15 cellular contexts compared by ENCODE assay signal in the genomic region with DNA sequence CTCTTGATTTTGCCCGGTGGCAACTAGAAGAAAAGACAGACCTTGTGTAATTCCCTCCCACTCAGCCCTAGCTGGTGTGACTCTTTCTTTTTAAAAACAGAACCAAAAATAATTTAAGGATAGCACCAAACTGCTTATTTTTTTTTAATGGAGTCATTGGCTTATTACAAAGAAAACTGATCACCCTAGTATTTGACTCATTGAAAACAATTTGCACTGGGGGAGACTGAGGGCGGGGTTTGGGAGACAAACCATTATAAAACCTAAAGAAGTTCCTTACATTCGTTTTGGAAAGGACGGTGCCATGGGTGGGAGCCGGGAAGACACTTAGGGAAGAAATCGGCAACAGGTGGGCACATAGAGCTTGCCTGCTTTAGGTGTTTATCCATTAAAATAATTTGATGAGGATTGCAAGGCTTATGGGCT. TPM values are rescaled to one million over a fixed set of nuclear protein-coding genes. Genes with fewer than 3 reads are reported as not detected.
A peak's percentile ranks its signal among the peaks of the same experiment; 100 is the strongest.
DNase-seq lines count a peak whose midpoint lies in the region; ATAC-seq and TF ChIP-seq lines count a peak whose summit lies in the region.
"Had no signal": no experiment of that assay in that cellular context is flagged by ENCODE, and none has a peak within 500 bp of the region (broad histone marks: within the 10 kb centered on the region; RNA-seq: fewer than 3 reads in every experiment).

No MANE protein-coding gene starts in this region.

- no peak overlapping the region for H2BK15ac ChIP-seq in IMR-90 (ENCODE audit: low read depth, low read length)

- WGBS in IMR-90 (ENCODE audit: extremely low coverage in 2 of 2, insufficient read length in 1 of 2), 2 experiments: no CpG with 5 or more reads among the region's 6 CpGs

- H3K9me3 Mint-ChIP-seq in activated T-cell treated with anti-CD3 and anti-CD28 coated beads, Interleukin-2, amount 50 U/mL, for 24 hours: peaks cover 3% of the 10 kb centered on the region
- peaks cover 5% of the 10 kb centered on the region for H3K9me3 Mint-ChIP-seq in activated T-cell treated with anti-CD3 and anti-CD28 coated beads, Interleukin-2, amount 50 U/mL, for 4 hours
- H3K9me3 Mint-ChIP-seq in effector memory CD8-positive, alpha-beta T cell: peaks cover 2 to 8% of the 10 kb centered on the region in 2 donors
- no peaks in the 10 kb centered on the region for H3K9me3 Mint-ChIP-seq in osteocyte (ENCODE audit: unreplicated experiment)

- H3K56ac ChIP-seq in IMR-90 (ENCODE audit: extremely low read depth, insufficient read depth, low read length): no peak overlapping the region

- no peak overlapping the region for H2BK20ac ChIP-seq in IMR-90 (ENCODE audit: low read depth, low read length)

- H3K27me3 ChIP-seq in IMR-90 (ENCODE audit: control insufficient read depth, insufficient read depth, low read length): peaks cover 98% of the 10 kb centered on the region

- H2AFZ ChIP-seq in IMR-90 (replicated peaks; ENCODE audit: low read length, poor library complexity): no peak overlapping the region

- no peak overlapping the region for H3K23ac ChIP-seq in IMR-90 (ENCODE audit: low read depth, low read length)

- no peak overlapping the region for H3K27ac ChIP-seq in IMR-90 (ENCODE audit: insufficient read depth, low read length)

- H4K5ac ChIP-seq in IMR-90 (ENCODE audit: low read depth, low read length): no peak overlapping the region

- intact Hi-C loops in IMR-90 (cut with micrococcal nuclease): no loop called here

- no peak overlapping the region for H4K8ac ChIP-seq in IMR-90 (ENCODE audit: low read depth in 2 of 2, low read length in 2 of 2)

- TF ChIP-seq RAD21 in IMR-90 (IDR thresholded peaks at IDR 0.05; ENCODE audit: low read length): no peak

- no peak overlapping the region for H3K9ac ChIP-seq in IMR-90 (ENCODE audit: low read depth, low read length)

- no peak overlapping the region for H3K4me3 ChIP-seq in IMR-90 (ENCODE audit: insufficient read depth, low read depth, low read length)

- H3K4me3 Mint-ChIP-seq in activated T-cell treated with anti-CD3 and anti-CD28 coated beads, Interleukin-2, amount 50 U/mL, for 24 hours: peak overlapping the region; percentile 31
- no peak overlapping the region for H3K4me3 Mint-ChIP-seq in activated T-cell treated with anti-CD3 and anti-CD28 coated beads, Interleukin-2, amount 50 U/mL, for 4 hours
- peak overlapping the region; percentile 65 to 71 for H3K4me3 Mint-ChIP-seq in effector memory CD8-positive, alpha-beta T cell
- H3K4me3 Mint-ChIP-seq in osteocyte (ENCODE audit: unreplicated experiment): peak overlapping the region; percentile 65

- peaks cover 32% of the 10 kb centered on the region for H3K4me1 Mint-ChIP-seq in activated T-cell treated with anti-CD3 and anti-CD28 coated beads, Interleukin-2, amount 50 U/mL, for 24 hours (ENCODE audit: low read depth)
- peaks cover 38% of the 10 kb centered on the region for H3K4me1 Mint-ChIP-seq in activated T-cell treated with anti-CD3 and anti-CD28 coated beads, Interleukin-2, amount 50 U/mL, for 4 hours (ENCODE audit: low read depth)
- H3K4me1 Mint-ChIP-seq in effector memory CD8-positive, alpha-beta T cell (ENCODE audit: low read depth in 2 of 2): peaks cover 9 to 13% of the 10 kb centered on the region in 2 donors
- peaks cover 37% of the 10 kb centered on the region for H3K4me1 Mint-ChIP-seq in osteocyte (ENCODE audit: unreplicated experiment)

- H3K18ac ChIP-seq in IMR-90 (ENCODE audit: low read depth, low read length): no peak overlapping the region

- no peaks in the 10 kb centered on the region for H3K79me1 ChIP-seq in IMR-90 (ENCODE audit: low read depth in 1 of 2, low read length in 2 of 2)

- dilution Hi-C loops in IMR-90 (cut with HindIII; ENCODE audit: low sequenced_read_pairs, unreplicated experiment): no loop called here

- CTCF ChIA-PET in IMR-90 (lab: Yijun Ruan, JAX): no interaction called here

- H2AK9ac ChIP-seq in IMR-90 (replicated peaks; ENCODE audit: low read depth, low read length, poor library complexity): no peak overlapping the region

- no peak for TF ChIP-seq CTCF in IMR-90 (conservative IDR thresholded peaks at IDR 0.05; ENCODE audit: low read depth, low read length)
- TF ChIP-seq CTCF in osteocyte (IDR thresholded peaks at IDR 0.05): no peak

- no peak overlapping the region for H2AK5ac ChIP-seq in IMR-90 (ENCODE audit: low read depth, low read length)

- peaks cover 21% of the 10 kb centered on the region for H3K9me3 ChIP-seq in IMR-90 (ENCODE audit: control insufficient read depth, insufficient read depth, low read length)

- ATAC-seq in activated T-cell treated with anti-CD3 and anti-CD28 coated beads, Interleukin-2, amount 50 U/mL, for 4 hours: no peak
- ATAC-seq in IMR-90 (ENCODE audit: low read depth): no peak
- no peak for ATAC-seq in effector memory CD8-positive, alpha-beta T cell (replicated peaks)
- no peak for ATAC-seq in GM21447 (IDR thresholded peaks at IDR 0.05; ENCODE audit: unreplicated experiment)
- ATAC-seq: left lobe of liver had no signal

- no peak overlapping the region for H2BK120ac ChIP-seq in IMR-90 (ENCODE audit: low read depth, low read length)

- in situ Hi-C loops in IMR-90 (cut with MboI; ENCODE audit: low sequenced_read_pairs): no loop called here

- no peak overlapping the region for H3K4ac ChIP-seq in IMR-90 (ENCODE audit: low read depth, low read length)

- H3K4me2 ChIP-seq in IMR-90 (ENCODE audit: low read depth, low read length): peak overlapping the region; percentile 23; the same call in 1 of the 2 replicates

- no peaks in the 10 kb centered on the region; the same call in 1 of the 2 replicates for H3K4me1 ChIP-seq in IMR-90 (ENCODE audit: control insufficient read depth, insufficient read depth, low read length)

- no peaks in the 10 kb centered on the region for H3K9me1 ChIP-seq in IMR-90 (ENCODE audit: insufficient read depth, low read length)

- no peak overlapping the region for H3K27ac Mint-ChIP-seq in activated T-cell treated with anti-CD3 and anti-CD28 coated beads, Interleukin-2, amount 50 U/mL, for 24 hours
- no peak overlapping the region for H3K27ac Mint-ChIP-seq in effector memory CD8-positive, alpha-beta T cell
- peak overlapping the region; percentile 24 for H3K27ac Mint-ChIP-seq in osteocyte (ENCODE audit: unreplicated experiment)

- no peak overlapping the region for H3K14ac ChIP-seq in IMR-90 (replicated peaks; ENCODE audit: low read depth, low read length)

- BruUV-seq in IMR-90 (replicated peaks; lab: Mats Ljungman, UMichigan): no TSS peak

- no peak overlapping the region for H2BK5ac ChIP-seq in IMR-90 (ENCODE audit: low read depth, low read length, poor library complexity, severe bottlenecking)

- no peaks in the 10 kb centered on the region for H4K20me1 ChIP-seq in IMR-90 (ENCODE audit: insufficient read depth, low read length)

- no peak for DNase-seq in activated T-cell treated with anti-CD3 and anti-CD28 coated beads, Interleukin-2, amount 50 U/mL, for 24 hours
- no peak for DNase-seq in activated T-cell treated with anti-CD3 and anti-CD28 coated beads, Interleukin-2, amount 50 U/mL, for 4 hours
- DNase-seq in IMR-90 (no peak), osteocyte (ENCODE audit: extremely low spot score, unreplicated experiment) (no peak), SHP77 treated with DMSO at 0.1 percent for 48 hours (lab: John Stamatoyannopoulos, UW) (no peak), mesenteric fat pad (ENCODE audit: low spot score) (no peak)
- no peak for DNase-seq in effector memory CD8-positive, alpha-beta T cell
- DNase-seq: activated CD4-positive, alpha-beta T cell treated with anti-CD3 and anti-CD28 coated beads, Interleukin-2, amount 50 U/mL, for 48 hours; effector CD8-positive, alpha-beta T cell; NCI-H2107; occipital lobe; stimulated activated CD4-positive, alpha-beta T cell treated with anti-CD3 and anti-CD28 coated beads, Interleukin-12 subunit alpha, Interleukin-12 subunit beta, amount 100 ng/mL, for 4 hours had no signal

- H3K27me3 Mint-ChIP-seq in activated T-cell treated with anti-CD3 and anti-CD28 coated beads, Interleukin-2, amount 50 U/mL, for 24 hours: peaks cover 99% of the 10 kb centered on the region
- peaks cover 98% of the 10 kb centered on the region for H3K27me3 Mint-ChIP-seq in activated T-cell treated with anti-CD3 and anti-CD28 coated beads, Interleukin-2, amount 50 U/mL, for 4 hours (ENCODE audit: low read depth)
- peaks cover 97 to 100% of the 10 kb centered on the region in 2 donors for H3K27me3 Mint-ChIP-seq in effector memory CD8-positive, alpha-beta T cell
- peaks cover 97% of the 10 kb centered on the region for H3K27me3 Mint-ChIP-seq in osteocyte (ENCODE audit: unreplicated experiment)

- no peaks in the 10 kb centered on the region for H3K36me3 Mint-ChIP-seq in activated T-cell treated with anti-CD3 and anti-CD28 coated beads, Interleukin-2, amount 50 U/mL, for 24 hours (ENCODE audit: low read depth)
- no peaks in the 10 kb centered on the region for H3K36me3 Mint-ChIP-seq in activated T-cell treated with anti-CD3 and anti-CD28 coated beads, Interleukin-2, amount 50 U/mL, for 4 hours (ENCODE audit: insufficient read depth)
- peaks cover 11% of the 10 kb centered on the region for H3K36me3 Mint-ChIP-seq in effector memory CD8-positive, alpha-beta T cell (ENCODE audit: insufficient read depth)
- H3K36me3 Mint-ChIP-seq in osteocyte (ENCODE audit: unreplicated experiment): peaks cover 1% of the 10 kb centered on the region

- no peak for TF ChIP-seq POLR2A in IMR-90 (IDR thresholded peaks at IDR 0.05; ENCODE audit: low read depth, low read length)

- no peaks in the 10 kb centered on the region for H3K36me3 ChIP-seq in IMR-90 (ENCODE audit: control insufficient read depth, insufficient read depth, low read length)

- no peak overlapping the region for H4K91ac ChIP-seq in IMR-90 (ENCODE audit: insufficient read depth, low read depth, low read length)

- POLR2A ChIA-PET in IMR-90 (lab: Charles Lee; ENCODE audit: unreplicated experiment): no interaction called here

TF ChIP-seq in IMR-90, 13 proteins besides CTCF, POLR2A, EP300 and RAD21:
- TF ChIP-seq MXI1 (IDR thresholded peaks at IDR 0.05; ENCODE audit: borderline replicate concordance, low read depth, low read length) (no peak), BHLHE40 (IDR thresholded peaks at IDR 0.05; ENCODE audit: low read depth, low read length) (no peak), CEBPB (IDR thresholded peaks at IDR 0.05; ENCODE audit: low read depth, low read length) (no peak), CHD1 (IDR thresholded peaks at IDR 0.05; ENCODE audit: low read depth, low read length) (no peak), RFX5 (IDR thresholded peaks at IDR 0.05; ENCODE audit: low read depth, low read length) (no peak), SMC3 (IDR thresholded peaks at IDR 0.05; ENCODE audit: low read depth, low read length) (no peak), MAZ (IDR thresholded peaks at IDR 0.05; ENCODE audit: borderline replicate concordance, low read depth, low read length) (no peak), NFE2L2 (IDR thresholded peaks at IDR 0.05; ENCODE audit: low read depth, low read length) (no peak)

RNA-seq across cellular contexts. Expression of gene PAX3, which starts 2.5 kb away (rescaled TPM):
- not detected for total RNA-seq in activated T-cell treated with anti-CD3 and anti-CD28 coated beads, Interleukin-2, amount 50 U/mL, for 4 hours
- total RNA-seq in IMR-90 (2012; rRNA removed) (not detected in 2 replicates), osteocyte (2.3 and 2.8 TPM in 2 replicates), mesenteric fat pad (not detected)
- polyA plus RNA-seq in IMR-90 (2012; rRNA removed): not detected in 2 replicates
- not detected in 2 replicates for polyA plus RNA-seq in IMR-90 (2012; cell fraction: cytosol; rRNA removed)
- not detected in 2 replicates for polyA plus RNA-seq in IMR-90 (2012; cell fraction: nucleus; rRNA removed; ENCODE audit: low replicate concordance)
- total RNA-seq: left lobe of liver had no signal
- polyA plus RNA-seq: urinary bladder had no signal
